In the genomic region with DNA sequence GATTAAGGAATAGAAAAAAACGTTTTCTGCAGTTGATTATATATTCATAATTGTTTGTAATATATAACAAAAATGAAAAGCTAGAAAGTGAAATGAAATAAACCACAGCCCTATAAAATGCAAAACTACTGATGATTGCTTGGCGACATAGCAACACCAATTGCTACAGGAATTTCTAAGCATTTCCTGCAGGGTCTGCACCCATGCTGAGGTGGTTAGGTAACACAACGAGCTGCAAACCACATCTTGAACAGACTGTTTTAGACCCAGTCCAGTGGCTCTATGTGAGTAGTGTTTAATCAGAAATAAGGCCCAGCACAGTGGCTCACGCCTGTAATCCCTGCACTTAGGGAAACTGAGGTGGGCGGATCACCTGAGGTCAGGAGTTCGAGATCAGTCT, we compare ENCODE assay signal across 17 cellular contexts. TPM values are rescaled to one million over a fixed set of nuclear protein-coding genes. Genes with fewer than 3 reads are reported as not detected.
A peak's percentile ranks its signal among the peaks of the same experiment; 100 is the strongest.
DNase-seq lines count a peak whose midpoint lies in the region; ATAC-seq and TF ChIP-seq lines count a peak whose summit lies in the region.
"Had no signal": no experiment of that assay in that cellular context is flagged by ENCODE, and none has a peak within 500 bp of the region (broad histone marks: within the 10 kb centered on the region; RNA-seq: fewer than 3 reads in every experiment).

No MANE protein-coding gene starts in this region.

- no peaks in the 10 kb centered on the region for H3K36me3 Mint-ChIP-seq in Calu3 (ENCODE audit: insufficient read depth, unreplicated experiment)
- no peaks in the 10 kb centered on the region for H3K36me3 Mint-ChIP-seq in effector memory CD8-positive, alpha-beta T cell (ENCODE audit: insufficient read depth)
- no peaks in the 10 kb centered on the region for H3K36me3 Mint-ChIP-seq in natural killer cell treated with Interleukin-12 subunit alpha and Interleukin-12 subunit beta and Interleukin-15 and Interleukin-18, amount 100 ng/mL, for 72 hours
- H3K36me3 Mint-ChIP-seq: CD4-positive, CD25-positive, alpha-beta regulatory T cell; CD8-positive, alpha-beta memory T cell had no signal

- H3K27ac ChIP-seq in RWPE1, result no peak overlapping the region
- H3K27ac ChIP-seq: GM23248 had no signal

- peak; percentile 22 for ATAC-seq in effector memory CD8-positive, alpha-beta T cell (replicated peaks)
- ATAC-seq in natural killer cell treated with Interleukin-12 subunit alpha and Interleukin-12 subunit beta and Interleukin-15 and Interleukin-18, amount 100 ng/mL, for 72 hours, result peak; percentile 82 to 84

- H3K27ac Mint-ChIP-seq in Calu3 (ENCODE audit: unreplicated experiment), result peak overlapping the region; percentile 69
- peak overlapping the region in 1 of 2 donors; percentile 39 for H3K27ac Mint-ChIP-seq in effector memory CD8-positive, alpha-beta T cell
- H3K27ac Mint-ChIP-seq in natural killer cell treated with Interleukin-12 subunit alpha and Interleukin-12 subunit beta and Interleukin-15 and Interleukin-18, amount 100 ng/mL, for 72 hours, result no peak overlapping the region
- H3K27ac Mint-ChIP-seq: CD4-positive, CD25-positive, alpha-beta regulatory T cell; CD8-positive, alpha-beta memory T cell had no signal

- H3K9me3 Mint-ChIP-seq in Calu3 (ENCODE audit: low read depth, unreplicated experiment), result no peaks in the 10 kb centered on the region
- H3K9me3 Mint-ChIP-seq in effector memory CD8-positive, alpha-beta T cell, result no peaks in the 10 kb centered on the region
- H3K9me3 Mint-ChIP-seq in natural killer cell treated with Interleukin-12 subunit alpha and Interleukin-12 subunit beta and Interleukin-15 and Interleukin-18, amount 100 ng/mL, for 72 hours, result no peaks in the 10 kb centered on the region
- H3K9me3 Mint-ChIP-seq: CD4-positive, CD25-positive, alpha-beta regulatory T cell; CD8-positive, alpha-beta memory T cell had no signal

- intact Hi-C loops in Calu3 (cut with micrococcal nuclease; ENCODE audit: unreplicated experiment), result no loop called here

- peaks cover 48% of the 10 kb centered on the region for H3K4me1 Mint-ChIP-seq in Calu3 (ENCODE audit: low read depth, unreplicated experiment)
- peaks cover 0 to 8% of the 10 kb centered on the region in 2 donors for H3K4me1 Mint-ChIP-seq in effector memory CD8-positive, alpha-beta T cell (ENCODE audit: low read depth in 2 of 2)
- peaks cover 27% of the 10 kb centered on the region in 2 donors for H3K4me1 Mint-ChIP-seq in natural killer cell treated with Interleukin-12 subunit alpha and Interleukin-12 subunit beta and Interleukin-15 and Interleukin-18, amount 100 ng/mL, for 72 hours (ENCODE audit: low read depth in 2 of 2)
- H3K4me1 Mint-ChIP-seq: CD4-positive, CD25-positive, alpha-beta regulatory T cell had no signal

- TF ChIP-seq CTCF in Calu3 (IDR thresholded peaks at IDR 0.05; ENCODE audit: unreplicated experiment) (no peak), NB4 (IDR thresholded peaks at IDR 0.05; ENCODE audit: low read depth, low read length) (no peak), RWPE1 (conservative IDR thresholded peaks at IDR 0.05; ENCODE audit: low read depth) (no peak), GM13976 (IDR thresholded peaks at IDR 0.05; ENCODE audit: borderline replicate concordance, control extremely low read depth, extremely low read depth, insufficient read depth, missing control alignments) (no peak)

- H3K4me3 ChIP-seq in NB4 (ENCODE audit: low read depth, low read length), result no peak overlapping the region
- H3K4me3 ChIP-seq: GM23248 had no signal

- CTCF ChIA-PET in Calu3 (lab: Charles Lee), result no interaction called here
- CTCF ChIA-PET in RWPE1 (lab: Yijun Ruan, JAX), result no interaction called here

- no peak for TF ChIP-seq POLR2A in NB4 (IDR thresholded peaks at IDR 0.05; ENCODE audit: extremely low read depth, insufficient read length)

- no peaks in the 10 kb centered on the region for H3K27me3 Mint-ChIP-seq in Calu3 (ENCODE audit: unreplicated experiment)
- peaks cover 40 to 67% of the 10 kb centered on the region in 2 donors for H3K27me3 Mint-ChIP-seq in effector memory CD8-positive, alpha-beta T cell
- peaks cover 28 to 36% of the 10 kb centered on the region in 2 donors for H3K27me3 Mint-ChIP-seq in natural killer cell treated with Interleukin-12 subunit alpha and Interleukin-12 subunit beta and Interleukin-15 and Interleukin-18, amount 100 ng/mL, for 72 hours

- no peak overlapping the region for H3K4me3 Mint-ChIP-seq in Calu3 (ENCODE audit: low read depth, unreplicated experiment)
- H3K4me3 Mint-ChIP-seq in effector memory CD8-positive, alpha-beta T cell, result no peak overlapping the region
- H3K4me3 Mint-ChIP-seq in natural killer cell treated with Interleukin-12 subunit alpha and Interleukin-12 subunit beta and Interleukin-15 and Interleukin-18, amount 100 ng/mL, for 72 hours, result peak overlapping the region; percentile 50
- H3K4me3 Mint-ChIP-seq: CD4-positive, CD25-positive, alpha-beta regulatory T cell had no signal

- no TSS peak for BruUV-seq in Calu3 (replicated peaks; lab: Mats Ljungman, UMichigan)

- in situ Hi-C loops in GM13976 (cut with MboI; ENCODE audit: low sequenced_read_pairs, unreplicated experiment), result no loop called here

- no peak for DNase-seq in Calu3
- peak; percentile 17 for DNase-seq in NB4 (ENCODE audit: low read depth)
- DNase-seq in effector memory CD8-positive, alpha-beta T cell, result no peak
- DNase-seq in natural killer cell treated with Interleukin-12 subunit alpha and Interleukin-12 subunit beta and Interleukin-15 and Interleukin-18, amount 100 ng/mL, for 72 hours (ENCODE audit: low spot score), result no peak
- DNase-seq in RWPE1 (ENCODE audit: low spot score), result no peak
- DNase-seq in GM13976 (ENCODE audit: low spot score), result no peak
- no peak for DNase-seq in kidney tubule cell (ENCODE audit: low spot score)
- DNase-seq: ACHN; BE2C; C1 segment of cervical spinal cord; CD4-positive, CD25-positive, alpha-beta regulatory T cell; CD8-positive, alpha-beta memory T cell; COR-L47; GM23248; HCEC 1CT; IMR-90 had no signal

- POLR2A ChIA-PET in RWPE1 (lab: Yijun Ruan, JAX; ENCODE audit: low non-redundant PET), result no interaction called here

RNA-seq across cellular contexts. Expression of gene UGT1A9, which starts 17.2 kb away (rescaled TPM):
- 3.5 and 4.3 TPM in 2 replicates for total RNA-seq in Calu3 (2022)
- total RNA-seq in natural killer cell treated with Interleukin-12 subunit alpha and Interleukin-12 subunit beta and Interleukin-15 and Interleukin-18, amount 100 ng/mL, for 72 hours, result not detected
- total RNA-seq: A172; CD4-positive, CD25-positive, alpha-beta regulatory T cell; CD8-positive, alpha-beta memory T cell; GM23248; IMR-90 had no signal

RNA-seq across cellular contexts. Expression of gene UGT1A10, which starts 18.3 kb away (rescaled TPM):
- total RNA-seq in Calu3 (2022), result 107 and 120 TPM in 2 replicates
- not detected for total RNA-seq in natural killer cell treated with Interleukin-12 subunit alpha and Interleukin-12 subunit beta and Interleukin-15 and Interleukin-18, amount 100 ng/mL, for 72 hours
- total RNA-seq: A172; CD4-positive, CD25-positive, alpha-beta regulatory T cell; CD8-positive, alpha-beta memory T cell; GM23248; IMR-90 had no signal

RNA-seq across cellular contexts. Expression of gene UGT1A7, which starts 27.2 kb away (rescaled TPM):
- total RNA-seq in Calu3 (2022), result 7.2 and 7.8 TPM in 2 replicates
- total RNA-seq in natural killer cell treated with Interleukin-12 subunit alpha and Interleukin-12 subunit beta and Interleukin-15 and Interleukin-18, amount 100 ng/mL, for 72 hours, result not detected
- total RNA-seq: A172; CD4-positive, CD25-positive, alpha-beta regulatory T cell; CD8-positive, alpha-beta memory T cell; GM23248; IMR-90 had no signal

RNA-seq across cellular contexts. Expression of gene UGT1A8, which starts 37.1 kb away (rescaled TPM):
- not detected in 2 replicates for total RNA-seq in Calu3 (2022)
- total RNA-seq in natural killer cell treated with Interleukin-12 subunit alpha and Interleukin-12 subunit beta and Interleukin-15 and Interleukin-18, amount 100 ng/mL, for 72 hours, result not detected
- total RNA-seq: A172; CD4-positive, CD25-positive, alpha-beta regulatory T cell; CD8-positive, alpha-beta memory T cell; GM23248; IMR-90 had no signal

RNA-seq across cellular contexts. Expression of gene UGT1A6, which starts 38.2 kb away (rescaled TPM):
- 98.0 and 116 TPM in 2 replicates for total RNA-seq in Calu3 (2022)
- not detected for total RNA-seq in natural killer cell treated with Interleukin-12 subunit alpha and Interleukin-12 subunit beta and Interleukin-15 and Interleukin-18, amount 100 ng/mL, for 72 hours
- total RNA-seq: A172; CD4-positive, CD25-positive, alpha-beta regulatory T cell; CD8-positive, alpha-beta memory T cell; GM23248; IMR-90 had no signal

Comparison
In these comparisons a context has a peak if more than half of its experiments do, and no peak if none do; other contexts are left out.
1. RNA of gene UGT1A10, which starts 18.3 kb away (total RNA-seq): 107 to 120 TPM in Calu3; not detected in natural killer cell treated with Interleukin-12 subunit alpha and Interleukin-12 subunit beta and Interleukin-15 and Interleukin-18, amount 100 ng/mL, for 72 hours; every median in the first group is over 100 times any median in the second.